Comparison of ENCODE assay signal across 9 cellular contexts in the genomic region with DNA sequence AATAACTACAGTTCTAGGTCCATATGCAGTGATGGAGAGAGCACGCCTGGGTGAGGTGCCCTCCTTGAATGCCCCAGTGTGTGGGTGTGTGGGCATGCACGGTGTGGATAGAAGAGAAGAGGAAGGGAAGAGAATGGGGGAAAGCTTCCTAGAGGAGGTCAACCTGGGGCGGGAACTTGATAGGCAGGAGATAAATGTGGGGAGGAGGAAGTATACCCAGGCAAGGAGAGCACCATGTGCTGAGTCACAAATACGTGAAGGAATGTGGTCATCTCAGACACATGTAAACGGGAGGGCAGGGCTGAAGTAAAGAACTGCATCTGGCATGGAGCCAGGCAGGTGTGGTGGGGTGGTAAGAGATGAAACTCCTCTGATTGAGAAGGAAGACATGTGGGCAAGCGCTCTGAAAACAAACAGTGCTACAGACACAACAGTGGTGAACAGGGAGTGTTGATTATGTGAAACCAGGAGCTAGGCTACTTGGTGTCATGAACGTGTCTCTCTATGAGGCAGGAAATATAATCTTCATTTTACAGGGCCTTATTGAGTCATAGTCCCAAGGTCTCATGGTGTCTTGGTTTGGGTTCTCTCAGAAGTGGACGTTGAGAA.
DNase-seq lines count a peak whose midpoint lies in the region; ATAC-seq and TF ChIP-seq lines count a peak whose summit lies in the region.
"Had no signal": no experiment of that assay in that cellular context is flagged by ENCODE, and none has a peak within 500 bp of the region (broad histone marks: within the 10 kb centered on the region; RNA-seq: fewer than 3 reads in every experiment).

No MANE protein-coding gene starts in this region.

- H3K4me3 Mint-ChIP-seq in T-helper 2 cell treated with Interferon-gamma antibody and Interleukin-4, amounts not matched to agents 5 μg/mL and 100 μg/mL, for 36 hours, result no peak overlapping the region
- no peak overlapping the region for H3K4me3 Mint-ChIP-seq in stimulated activated naive B cell treated with anti-CD40 and anti-IgM and Interleukin-4, amounts not matched to agents 10 μg/mL and 1 μg/mL and 100 μg/mL, for 72 hours
- H3K4me3 Mint-ChIP-seq: activated B cell treated with CpG ODN at 0.5 μM for 24 hours had no signal

- H3K36me3 Mint-ChIP-seq in T-helper 2 cell treated with Interferon-gamma antibody and Interleukin-4, amounts not matched to agents 5 μg/mL and 100 μg/mL, for 36 hours (ENCODE audit: low read depth), result peaks cover 3% of the 10 kb centered on the region
- H3K36me3 Mint-ChIP-seq in stimulated activated naive B cell treated with anti-CD40 and anti-IgM and Interleukin-4, amounts not matched to agents 10 μg/mL and 1 μg/mL and 100 μg/mL, for 72 hours, result no peaks in the 10 kb centered on the region

- no peak overlapping the region for H3K27ac Mint-ChIP-seq in T-helper 2 cell treated with Interferon-gamma antibody and Interleukin-4, amounts not matched to agents 5 μg/mL and 100 μg/mL, for 36 hours
- H3K27ac Mint-ChIP-seq in stimulated activated naive B cell treated with anti-CD40 and anti-IgM and Interleukin-4, amounts not matched to agents 10 μg/mL and 1 μg/mL and 100 μg/mL, for 72 hours, result no peak overlapping the region
- H3K27ac Mint-ChIP-seq: activated B cell treated with CpG ODN at 0.5 μM for 24 hours had no signal

- H3K9me3 Mint-ChIP-seq in T-helper 2 cell treated with Interferon-gamma antibody and Interleukin-4, amounts not matched to agents 5 μg/mL and 100 μg/mL, for 36 hours, result peaks cover 5% of the 10 kb centered on the region
- no peaks in the 10 kb centered on the region for H3K9me3 Mint-ChIP-seq in stimulated activated naive B cell treated with anti-CD40 and anti-IgM and Interleukin-4, amounts not matched to agents 10 μg/mL and 1 μg/mL and 100 μg/mL, for 72 hours
- H3K9me3 Mint-ChIP-seq: activated B cell treated with CpG ODN at 0.5 μM for 24 hours had no signal

- intact Hi-C loops in posterior cingulate gyrus (cut with DNase I), result no loop called here

- H3K4me1 Mint-ChIP-seq in T-helper 2 cell treated with Interferon-gamma antibody and Interleukin-4, amounts not matched to agents 5 μg/mL and 100 μg/mL, for 36 hours (ENCODE audit: low read depth), result peaks cover 17% of the 10 kb centered on the region
- peaks cover 3 to 6% of the 10 kb centered on the region in 2 donors for H3K4me1 Mint-ChIP-seq in stimulated activated naive B cell treated with anti-CD40 and anti-IgM and Interleukin-4, amounts not matched to agents 10 μg/mL and 1 μg/mL and 100 μg/mL, for 72 hours
- H3K4me1 Mint-ChIP-seq: activated B cell treated with CpG ODN at 0.5 μM for 24 hours had no signal

- DNase-seq in NOMO-1 (lab: John Stamatoyannopoulos, UW; ENCODE audit: unreplicated experiment in 2 of 2), result peak; percentile 22 to 57
- DNase-seq in NOMO-1 treated with dmso at 0.1 percent for 144 hours (lab: John Stamatoyannopoulos, UW; ENCODE audit: unreplicated experiment), result no peak
- peak; percentile 78 for DNase-seq in T-helper 2 cell treated with Interferon-gamma antibody and Interleukin-4, amounts not matched to agents 5 μg/mL and 100 μg/mL, for 36 hours (ENCODE audit: low spot score)
- DNase-seq in erythroblast (lab: John Stamatoyannopoulos, UW), result peak; percentile 75 to 86
- peak; percentile 27 for DNase-seq in stimulated activated naive B cell treated with anti-CD40 and anti-IgM and Interleukin-4, amounts not matched to agents 10 μg/mL and 1 μg/mL and 100 μg/mL, for 72 hours
- DNase-seq in posterior cingulate gyrus, result no peak
- no peak for DNase-seq in DMS153 (lab: John Stamatoyannopoulos, UW)
- DNase-seq: activated B cell treated with CpG ODN at 0.5 μM for 24 hours had no signal

- TF ChIP-seq POLR2A in erythroblast (IDR thresholded peaks at IDR 0.05; ENCODE audit: low read length), result no peak

- peak; percentile 80 for ATAC-seq in HG03064 (IDR thresholded peaks at IDR 0.05; ENCODE audit: low read depth, unreplicated experiment)
- ATAC-seq in stimulated activated naive B cell treated with anti-CD40 and anti-IgM and Interleukin-4, amounts not matched to agents 10 μg/mL and 1 μg/mL and 100 μg/mL, for 72 hours (replicated peaks), result peak; percentile 71 to 79

- H3K27me3 Mint-ChIP-seq in T-helper 2 cell treated with Interferon-gamma antibody and Interleukin-4, amounts not matched to agents 5 μg/mL and 100 μg/mL, for 36 hours (ENCODE audit: low read depth), result no peaks in the 10 kb centered on the region
- H3K27me3 Mint-ChIP-seq in stimulated activated naive B cell treated with anti-CD40 and anti-IgM and Interleukin-4, amounts not matched to agents 10 μg/mL and 1 μg/mL and 100 μg/mL, for 72 hours, result no peaks in the 10 kb centered on the region
- H3K27me3 Mint-ChIP-seq: activated B cell treated with CpG ODN at 0.5 μM for 24 hours had no signal

Comparison
In these comparisons a context has a peak if more than half of its experiments do, and no peak if none do; other contexts are left out.
1. DNase-seq: peak in NOMO-1 (2 of 2), T-helper 2 cell treated with Interferon-gamma antibody and Interleukin-4, amounts not matched to agents 5 μg/mL and 100 μg/mL, for 36 hours (single experiment), erythroblast (2 of 2) and stimulated activated naive B cell treated with anti-CD40 and anti-IgM and Interleukin-4, amounts not matched to agents 10 μg/mL and 1 μg/mL and 100 μg/mL, for 72 hours (single experiment); none in NOMO-1 treated with dmso at 0.1 percent for 144 hours (single experiment), posterior cingulate gyrus (0 of 10) and DMS153 (single experiment).